Comparison of ENCODE assay signal across 11 cellular contexts in genomic region chr19:7349231-7349591, GRCh38. TPM values are rescaled to one million over a fixed set of nuclear protein-coding genes. Genes with fewer than 3 reads are reported as not detected.
A peak's percentile ranks its signal among the peaks of the same experiment; 100 is the strongest.
DNase-seq lines count a peak whose midpoint lies in the region; ATAC-seq and TF ChIP-seq lines count a peak whose summit lies in the region.
"Had no signal": no experiment of that assay in that cellular context is flagged by ENCODE, and none has a peak within 500 bp of the region (broad histone marks: within the 10 kb centered on the region; RNA-seq: fewer than 3 reads in every experiment).

No MANE protein-coding gene starts in this region.

- peak overlapping the region; percentile 98 for H3K27ac ChIP-seq in BLaER1
- peak overlapping the region; percentile 98 for H3K27ac ChIP-seq in DOHH2 (ENCODE audit: low read depth, low read length)
- peak overlapping the region; percentile 2 to 72 for H3K27ac ChIP-seq in mucosa of rectum (ENCODE audit: low read depth in 2 of 2, low read length in 2 of 2)
- H3K27ac ChIP-seq in caudate nucleus (ENCODE audit: low read depth, low read length): no peak overlapping the region
- H3K27ac ChIP-seq in gastrocnemius medialis: no peak overlapping the region

- POLR2A ChIA-PET in activated CD4-positive, alpha-beta memory T cell treated with anti-CD3 and anti-CD28 coated beads, Interleukin-2, amount 10 ng/mL, durations not matched to agents 7 days and 5 days (lab: Charles Lee): interaction anchor here (0.9 to 2.9 kb wide), 10 partner anchors 8 to 1727 kb away, joined by 3 to 13 read pairs (median 4); partner anchors contain the start of genes PET100, SAFB2, XAB2 and ZNF557
- POLR2A ChIA-PET in Caco-2 (lab: Charles Lee): no interaction called here

- intact Hi-C loops in Caco-2 (cut with micrococcal nuclease; ENCODE audit: unreplicated experiment) (no loop called here), gastrocnemius medialis (cut with DNase I; ENCODE audit: low total_unique reads) (no loop called here)

- peaks cover 74% of the 10 kb centered on the region for H3K4me1 ChIP-seq in BLaER1
- peaks cover 76% of the 10 kb centered on the region for H3K4me1 ChIP-seq in DOHH2 (ENCODE audit: control insufficient read depth, low read length)
- H3K4me1 ChIP-seq in mucosa of rectum (ENCODE audit: control insufficient read depth in 2 of 2, insufficient read depth in 2 of 2, low read length in 2 of 2): peaks cover 14 to 18% of the 10 kb centered on the region in 2 donors
- no peaks in the 10 kb centered on the region for H3K4me1 ChIP-seq in Caco-2
- no peaks in the 10 kb centered on the region for H3K4me1 ChIP-seq in gastrocnemius medialis
- H3K4me1 ChIP-seq: BE2C had no signal

- H4K20me1 ChIP-seq in BLaER1: peaks cover 22% of the 10 kb centered on the region
- H4K20me1 ChIP-seq in DOHH2 (ENCODE audit: control insufficient read depth, insufficient read depth, low read depth, low read length): 0 out of 2 replicates have a peak, but pooled peaks cover 4% of the 10 kb centered on the region

- H3K27me3 Mint-ChIP-seq in activated CD4-positive, alpha-beta memory T cell treated with anti-CD3 and anti-CD28 coated beads, Interleukin-2, amount 10 ng/mL, durations not matched to agents 7 days and 5 days: no peaks in the 10 kb centered on the region
- H3K27me3 Mint-ChIP-seq in Caco-2 (ENCODE audit: insufficient read depth, unreplicated experiment): no peaks in the 10 kb centered on the region

- peak overlapping the region; percentile 79 for H3K4me3 Mint-ChIP-seq in activated CD4-positive, alpha-beta memory T cell treated with anti-CD3 and anti-CD28 coated beads, Interleukin-2, amount 10 ng/mL, durations not matched to agents 7 days and 5 days
- H3K4me3 Mint-ChIP-seq in Caco-2 (ENCODE audit: unreplicated experiment): no peak overlapping the region

- no peak for DNase-seq in activated CD4-positive, alpha-beta memory T cell treated with anti-CD3 and anti-CD28 coated beads, Interleukin-2, amount 10 ng/mL, durations not matched to agents 7 days and 5 days
- DNase-seq in caudate nucleus (lab: John Stamatoyannopoulos, UW): no peak
- DNase-seq in Caco-2: no peak
- no peak for DNase-seq in gastrocnemius medialis
- DNase-seq in SK-N-DZ (ENCODE audit: low spot score): no peak
- DNase-seq: BE2C, NCI-H1105 treated with DMSO at 0.1 percent for 48 hours, NCI-H510A had no signal

- TF ChIP-seq POLR2A in gastrocnemius medialis (IDR thresholded peaks at IDR 0.05): no peak

- peaks cover 63% of the 10 kb centered on the region for H3K79me2 ChIP-seq in DOHH2 (ENCODE audit: control insufficient read depth, low read length)

- H3K36me3 ChIP-seq in BLaER1 (peaks cover 32% of the 10 kb centered on the region), DOHH2 (ENCODE audit: control insufficient read depth, low read length) (peaks cover 47% of the 10 kb centered on the region), mucosa of rectum (ENCODE audit: control insufficient read depth in 2 of 2, insufficient read depth in 2 of 2, low read length in 2 of 2) (no peaks in the 10 kb centered on the region), Caco-2 (ENCODE audit: control insufficient read depth, insufficient read depth, low read length) (no peaks in the 10 kb centered on the region), gastrocnemius medialis (no peaks in the 10 kb centered on the region)
- H3K36me3 ChIP-seq: BE2C had no signal

- in situ Hi-C loops in gastrocnemius medialis (cut with MboI; ENCODE audit: low sequenced_read_pairs in 4 of 4): loop anchor here in 1 of 4 donors (10.0 kb wide), 1 partner anchor 204 kb away; no protein-coding TSS in a partner anchor

- peaks cover 60% of the 10 kb centered on the region for H3K4me1 Mint-ChIP-seq in activated CD4-positive, alpha-beta memory T cell treated with anti-CD3 and anti-CD28 coated beads, Interleukin-2, amount 10 ng/mL, durations not matched to agents 7 days and 5 days
- H3K4me1 Mint-ChIP-seq in Caco-2 (ENCODE audit: low read depth, unreplicated experiment): peaks cover 3% of the 10 kb centered on the region

- no peak for ATAC-seq in gastrocnemius medialis

- peaks cover 22% of the 10 kb centered on the region for H3K36me3 Mint-ChIP-seq in activated CD4-positive, alpha-beta memory T cell treated with anti-CD3 and anti-CD28 coated beads, Interleukin-2, amount 10 ng/mL, durations not matched to agents 7 days and 5 days (ENCODE audit: low read depth)
- H3K36me3 Mint-ChIP-seq in Caco-2 (ENCODE audit: insufficient read depth, unreplicated experiment): no peaks in the 10 kb centered on the region

- H3F3A ChIP-seq in DOHH2 (ENCODE audit: control insufficient read depth, insufficient read depth): peaks cover 39% of the 10 kb centered on the region

- peak overlapping the region; percentile 83 for H3K4me2 ChIP-seq in BLaER1
- H3K4me2 ChIP-seq in DOHH2 (ENCODE audit: low read length): peak overlapping the region; percentile 79

- H3K9me3 ChIP-seq in BLaER1 (peaks cover 16% of the 10 kb centered on the region), DOHH2 (ENCODE audit: control insufficient read depth, insufficient read depth, low read length) (no peaks in the 10 kb centered on the region), mucosa of rectum (ENCODE audit: control insufficient read depth in 2 of 2, low read length in 2 of 2) (peaks cover 0 to 2% of the 10 kb centered on the region in 2 donors), Caco-2 (no peaks in the 10 kb centered on the region; the same call in 1 of the 2 replicates), gastrocnemius medialis (no peaks in the 10 kb centered on the region)
- H3K9me3 ChIP-seq: BE2C had no signal

- peaks cover 11% of the 10 kb centered on the region for H3K9me3 Mint-ChIP-seq in activated CD4-positive, alpha-beta memory T cell treated with anti-CD3 and anti-CD28 coated beads, Interleukin-2, amount 10 ng/mL, durations not matched to agents 7 days and 5 days
- no peaks in the 10 kb centered on the region for H3K9me3 Mint-ChIP-seq in Caco-2 (ENCODE audit: unreplicated experiment)

- peak overlapping the region; percentile 85 for H3K27ac Mint-ChIP-seq in activated CD4-positive, alpha-beta memory T cell treated with anti-CD3 and anti-CD28 coated beads, Interleukin-2, amount 10 ng/mL, durations not matched to agents 7 days and 5 days
- no peak overlapping the region for H3K27ac Mint-ChIP-seq in Caco-2 (ENCODE audit: unreplicated experiment)

- no peaks in the 10 kb centered on the region for H3K27me3 ChIP-seq in BLaER1
- no peaks in the 10 kb centered on the region for H3K27me3 ChIP-seq in DOHH2 (ENCODE audit: control insufficient read depth, low read length)
- peaks cover 0 to 3% of the 10 kb centered on the region in 2 donors for H3K27me3 ChIP-seq in mucosa of rectum (ENCODE audit: control insufficient read depth in 2 of 2, insufficient read depth in 2 of 2, low read length in 2 of 2)
- no peaks in the 10 kb centered on the region for H3K27me3 ChIP-seq in Caco-2 (replicated peaks; ENCODE audit: control insufficient read depth, insufficient read depth, low read length)
- peaks cover 0 to 3% (median 0%) of the 10 kb centered on the region in 3 donors for H3K27me3 ChIP-seq in gastrocnemius medialis

- CTCF ChIA-PET in activated CD4-positive, alpha-beta memory T cell treated with anti-CD3 and anti-CD28 coated beads, Interleukin-2, amount 10 ng/mL, durations not matched to agents 7 days and 5 days (lab: Charles Lee): interaction anchor here (0.6 to 3.3 kb wide), 9 partner anchors 8 to 332 kb away, joined by 3 to 19 read pairs (median 5); partner anchors contain the start of gene TRAPPC5
- CTCF ChIA-PET in Caco-2 (lab: Charles Lee): interaction anchor here (0.6 kb wide), 1 partner anchor 265 kb away, joined by 3 read pairs; no protein-coding TSS in a partner anchor

- TF ChIP-seq CTCF in DOHH2 (IDR thresholded peaks at IDR 0.05; ENCODE audit: low read depth, low read length, poor library complexity, severe bottlenecking) (no peak), Caco-2 (IDR thresholded peaks at IDR 0.05; ENCODE audit: insufficient read depth in 1 of 2, low read depth in 1 of 2, low read length in 1 of 2, severe bottlenecking in 1 of 2, unreplicated experiment in 1 of 2) (no peak), gastrocnemius medialis (IDR thresholded peaks at IDR 0.05 in 4 of 5, conservative IDR thresholded peaks at IDR 0.05 in 1 of 5) (no peak)

- no TSS peak for BruUV-seq in Caco-2 (replicated peaks; lab: Mats Ljungman, UMichigan)

- no peaks in the 10 kb centered on the region for H3K9me2 ChIP-seq in DOHH2 (replicated peaks; ENCODE audit: control insufficient read depth, low read length)

- H3K9ac ChIP-seq in BLaER1 (peak overlapping the region; percentile 92), mucosa of rectum (ENCODE audit: low read depth in 1 of 2, low read length in 2 of 2) (peak overlapping the region in 1 of 2 donors; percentile 17)

- H3K4me3 ChIP-seq in BLaER1 (peak overlapping the region; percentile 76), DOHH2 (ENCODE audit: low read length) (peak overlapping the region; percentile 83), mucosa of rectum (ENCODE audit: low read length in 2 of 2) (peak overlapping the region; percentile 35 to 41), Caco-2 (ENCODE audit: low read depth, low read length) (no peak overlapping the region), gastrocnemius medialis (no peak overlapping the region)

RNA-seq across cellular contexts. Expression of gene ARHGEF18, which starts 0.5 kb away (rescaled TPM):
- total RNA-seq in activated CD4-positive, alpha-beta memory T cell treated with anti-CD3 and anti-CD28 coated beads, Interleukin-2, amount 10 ng/mL, durations not matched to agents 7 days and 5 days: 10 to 100 TPM; 31.9 to 36.0 TPM
- total RNA-seq in Caco-2 (2022) (50.4 and 53.1 TPM in 2 replicates), gastrocnemius medialis (10 to 100 TPM in 2 of 4 donors, 1 to 10 TPM in 2; 7.9 to 11.3 (median 10.2) TPM)
- polyA plus RNA-seq in SK-N-DZ (2014; cell fraction: cytosol; rRNA removed): 16.9 and 19.7 TPM in 2 replicates
- 17.5 and 18.6 TPM in 2 replicates for polyA plus RNA-seq in SK-N-DZ (2014; cell fraction: nucleus; rRNA removed)

RNA-seq across cellular contexts. Expression of gene INSR, which starts 55.0 kb away (rescaled TPM):
- 1 to 10 TPM in 1 of 2 experiments, under 1 TPM in 1; 0.90 to 1.3 TPM for total RNA-seq in activated CD4-positive, alpha-beta memory T cell treated with anti-CD3 and anti-CD28 coated beads, Interleukin-2, amount 10 ng/mL, durations not matched to agents 7 days and 5 days
- 22.6 and 23.3 TPM in 2 replicates for total RNA-seq in Caco-2 (2022)
- total RNA-seq in gastrocnemius medialis: 100 to 1,000 TPM in 1 of 4 donors, 10 to 100 TPM in 3; 54.0 to 226 (median 71.1) TPM
- polyA plus RNA-seq in SK-N-DZ (2014; cell fraction: cytosol; rRNA removed): 8.4 and 10.8 TPM in 2 replicates
- 13.4 and 20.8 TPM in 2 replicates for polyA plus RNA-seq in SK-N-DZ (2014; cell fraction: nucleus; rRNA removed)

Comparison
In these comparisons a context has a peak if more than half of its experiments do, and no peak if none do; other contexts are left out.
1. H3K27ac ChIP-seq: peak in BLaER1 (single experiment), DOHH2 (single experiment) and mucosa of rectum (2 of 2); none in caudate nucleus (single experiment) and gastrocnemius medialis (0 of 4).
2. H3K4me3 ChIP-seq: peak in BLaER1 (single experiment), DOHH2 (single experiment) and mucosa of rectum (2 of 2); none in Caco-2 (single experiment) and gastrocnemius medialis (0 of 4).
3. RNA of gene INSR, which starts 55.0 kb away (total RNA-seq): 54.0 to 226 TPM in gastrocnemius medialis and 22.6 to 23.3 TPM in Caco-2; 0.90 to 1.3 TPM in activated CD4-positive, alpha-beta memory T cell treated with anti-CD3 and anti-CD28 coated beads, Interleukin-2, amount 10 ng/mL, durations not matched to agents 7 days and 5 days; every median in the first group is over 10 times any median in the second.